In the genomic region with DNA sequence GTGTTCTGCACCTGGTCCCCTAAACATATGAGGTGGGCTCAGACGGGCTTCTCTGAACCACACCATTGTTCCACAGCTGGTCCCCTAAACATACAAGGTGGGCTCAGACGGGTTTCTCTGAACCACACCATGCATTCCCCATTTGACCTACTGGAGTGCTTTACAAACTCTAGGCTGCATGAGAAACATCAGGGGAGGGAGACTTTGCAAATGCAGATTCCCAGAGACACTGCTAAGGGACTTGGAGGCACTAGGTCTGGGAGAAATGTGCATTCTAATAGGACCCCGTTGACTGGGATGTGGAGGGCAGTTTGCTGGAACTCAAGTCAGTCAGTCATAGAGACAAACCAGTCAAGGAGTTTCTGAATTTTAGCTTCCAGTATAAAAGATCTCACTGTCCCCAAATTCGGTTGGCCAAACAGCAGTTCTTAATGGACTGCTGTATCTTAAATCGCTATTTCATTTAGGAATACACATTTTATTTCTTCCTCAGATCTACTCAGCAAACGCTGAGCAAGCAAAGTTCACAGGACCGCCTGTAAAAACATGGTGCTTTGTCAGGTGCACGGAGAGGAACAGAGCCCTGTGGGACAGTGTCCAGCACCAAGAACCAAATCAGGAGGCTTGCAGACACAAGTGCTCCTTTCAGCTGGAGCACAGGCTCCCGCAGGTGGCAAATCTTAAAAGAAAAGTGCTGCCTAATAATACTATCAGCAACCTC, we compare ENCODE assay signal across 1 cellular context.
TF ChIP-seq lines count a peak whose summit lies in the region.

No MANE protein-coding gene starts in this region.

TF ChIP-seq in WTC11, 78 proteins besides CTCF, POLR2A, EP300 and RAD21 (continued from another document):
- TF ChIP-seq ZBTB43 (CRISPR knock-in tag; IDR thresholded peaks at IDR 0.05) (no peak), FOXP4 (CRISPR knock-in tag; IDR thresholded peaks at IDR 0.05) (no peak), ZNF121 (CRISPR knock-in tag; IDR thresholded peaks at IDR 0.05) (no peak), ZNF396 (CRISPR knock-in tag; IDR thresholded peaks at IDR 0.05; ENCODE audit: borderline replicate concordance) (no peak), SMAD3 (CRISPR knock-in tag; IDR thresholded peaks at IDR 0.05; ENCODE audit: borderline replicate concordance) (no peak), PRRX2 (CRISPR knock-in tag; IDR thresholded peaks at IDR 0.05) (no peak), ESRRA (CRISPR knock-in tag; IDR thresholded peaks at IDR 0.05; ENCODE audit: borderline replicate concordance) (no peak)
TF ChIP-seq in WTC11: peak in this region for 0.
